8 cellular contexts compared by ENCODE assay signal in genomic region chr3:97971679-97972567, GRCh38. TPM values are rescaled to one million over a fixed set of nuclear protein-coding genes. Genes with fewer than 3 reads are reported as not detected.
DNase-seq lines count a peak whose midpoint lies in the region; ATAC-seq and TF ChIP-seq lines count a peak whose summit lies in the region.

Gene RIOX2, minus strand, starts transcription at chr3:97972431. Its CDS starts 4,838 bp downstream, at chr3:97967593.

- H3K14ac ChIP-seq in neuronal stem cell (ENCODE audit: low read length): no peak within 1 kb of the TSS

- ATAC-seq in GM21526 (IDR thresholded peaks at IDR 0.05; ENCODE audit: low FRiP score, unreplicated experiment): peak; percentile 87

- H3K23ac ChIP-seq in neuronal stem cell (ENCODE audit: low read depth, low read length, poor library complexity): peak within 1 kb of the TSS; percentile 34

- H2BK15ac ChIP-seq in neuronal stem cell (ENCODE audit: low read length): no peak within 1 kb of the TSS

- H4K8ac ChIP-seq in neuronal stem cell (ENCODE audit: low read depth, low read length): no peak within 1 kb of the TSS

- H3K9me3 ChIP-seq in neuronal stem cell (replicated peaks in 1 of 2; ENCODE audit: control insufficient read depth in 2 of 2, insufficient read depth in 1 of 2, low read depth in 1 of 2, low read length in 2 of 2): no peaks in the 10 kb centered on the region

- no peaks in the 10 kb centered on the region for H3K79me1 ChIP-seq in neuronal stem cell (ENCODE audit: low read depth, low read length)

- peak within 1 kb of the TSS; percentile 84 for H3K18ac ChIP-seq in neuronal stem cell (ENCODE audit: low read length)

- no peak within 1 kb of the TSS for H2BK120ac ChIP-seq in neuronal stem cell (ENCODE audit: low read depth, low read length)

- TF ChIP-seq POLR2A in Raji (IDR thresholded peaks at IDR 0.05; ENCODE audit: insufficient read depth, low read depth, low read length): peak; percentile 69

- no peaks in the 10 kb centered on the region for H3K27me3 ChIP-seq in neuronal stem cell (ENCODE audit: control insufficient read depth in 3 of 3, insufficient read depth in 3 of 3, low read depth in 1 of 3, low read length in 3 of 3)

- H3K4me1 ChIP-seq in neuronal stem cell (ENCODE audit: control insufficient read depth in 2 of 2, insufficient read depth in 1 of 2, low read depth in 1 of 2, low read length in 2 of 2): peaks cover 0 to 3% of the 10 kb centered on the region in 2 donors

- H2BK5ac ChIP-seq in neuronal stem cell (ENCODE audit: low read length): no peak within 1 kb of the TSS

- DNase-seq in DMS79 (lab: John Stamatoyannopoulos, UW): peak; percentile 57
- DNase-seq in HuH-7.5 (ENCODE audit: low spot score): peak; percentile 74
- DNase-seq in activated effector memory CD4-positive, alpha-beta T cell treated with anti-CD3 and anti-CD28 coated beads, Interleukin-2, amount 50 U/mL, for 16 hours: peak; percentile 91
- DNase-seq in foreskin melanocyte: peak; percentile 42
- DNase-seq in neuronal stem cell (ENCODE audit: low spot score): peak; percentile 40
- peak in 47 of 49 donors; percentile 13 to 83 (median 63) for DNase-seq in substantia nigra (lab: John Stamatoyannopoulos, UW)

- no peak within 1 kb of the TSS for H4K91ac ChIP-seq in neuronal stem cell (ENCODE audit: low read depth, low read length, poor library complexity)

- H2AK5ac ChIP-seq in neuronal stem cell (ENCODE audit: low read depth, low read length): no peak within 1 kb of the TSS

- peaks cover 0 to 4% of the 10 kb centered on the region in 2 donors for H3K36me3 ChIP-seq in neuronal stem cell (replicated peaks in 1 of 2; ENCODE audit: control insufficient read depth in 2 of 2, insufficient read depth in 2 of 2, low read length in 2 of 2)

- peak within 1 kb of the TSS; percentile 63 for H3K4me2 ChIP-seq in neuronal stem cell (ENCODE audit: insufficient read depth, low read length, poor library complexity, severe bottlenecking)

- no peak within 1 kb of the TSS for H3K4ac ChIP-seq in neuronal stem cell (ENCODE audit: low read length)

- no peak within 1 kb of the TSS for H3K27ac ChIP-seq in neuronal stem cell (replicated peaks; ENCODE audit: low read length)
- peak within 1 kb of the TSS; percentile 31 for H3K27ac ChIP-seq in substantia nigra (ENCODE audit: low read depth, low read length, poor library complexity, severe bottlenecking)

- peak within 1 kb of the TSS; percentile 65 to 97 for H3K4me3 ChIP-seq in neuronal stem cell (ENCODE audit: low read length in 2 of 2)

- H3K9ac ChIP-seq in neuronal stem cell (ENCODE audit: low read depth, low read length, poor library complexity): peak within 1 kb of the TSS; percentile 82

- H2AFZ ChIP-seq in neuronal stem cell (ENCODE audit: low read length): peak within 1 kb of the TSS; percentile 98

- no CpG with 5 or more reads among the region's 82 CpGs for WGBS in neuronal stem cell (ENCODE audit: extremely low coverage in 2 of 2, insufficient read length in 2 of 2, insufficient replicate concordance in 1 of 2), 2 donors

- no peak within 1 kb of the TSS for H2BK12ac ChIP-seq in neuronal stem cell (ENCODE audit: low read length)

RNA-seq across cellular contexts. Expression of gene RIOX2, which starts in this region (rescaled TPM):
- polyA plus RNA-seq in neuronal stem cell (2013, experiment 1 of 2): 9.0 TPM
- polyA plus RNA-seq in neuronal stem cell (2013, experiment 2 of 2): 8.5 TPM

Comparison
In these comparisons a context has a peak if more than half of its experiments do, and no peak if none do; other contexts are left out.
1. DNase-seq: peak in every context shown above with its lines; median percentile 91 in activated effector memory CD4-positive, alpha-beta T cell treated with anti-CD3 and anti-CD28 coated beads, Interleukin-2, amount 50 U/mL, for 16 hours; 74 in HuH-7.5; 63 in substantia nigra; 57 in DMS79; 42 in foreskin melanocyte; 40 in neuronal stem cell.